12 cellular contexts compared by ENCODE assay signal in genomic region chr1:10388387-10388715, GRCh38. TPM values are rescaled to one million over a fixed set of nuclear protein-coding genes. Genes with fewer than 3 reads are reported as not detected.
DNase-seq lines count a peak whose midpoint lies in the region; ATAC-seq, FAIRE-seq and TF ChIP-seq lines count a peak whose summit lies in the region.
"Had no signal": no experiment of that assay in that cellular context is flagged by ENCODE, and none has a peak within 500 bp of the region (broad histone marks: within the 10 kb centered on the region; RNA-seq: fewer than 3 reads in every experiment).

No MANE protein-coding gene starts in this region.

- H3K27me3 ChIP-seq in CD8-positive, alpha-beta memory T cell (ENCODE audit: insufficient read depth, low read length, poor library complexity, severe bottlenecking) = no peaks in the 10 kb centered on the region

- H3K27ac ChIP-seq in caudate nucleus (ENCODE audit: low read depth, low read length) (peak overlapping the region; percentile 63), temporal lobe (ENCODE audit: low read depth, low read length) (peak overlapping the region; percentile 72)
- H3K27ac ChIP-seq in CD8-positive, alpha-beta memory T cell (ENCODE audit: low read depth, low read length) = no peak overlapping the region

- no peak for ATAC-seq in memory B cell (ENCODE audit: low read depth)

- H3K9me3 Mint-ChIP-seq in IgD-negative memory B cell = no peaks in the 10 kb centered on the region
- H3K9me3 Mint-ChIP-seq in memory B cell = no peaks in the 10 kb centered on the region
- H3K9me3 Mint-ChIP-seq in CD8-positive, alpha-beta memory T cell = no peaks in the 10 kb centered on the region
- H3K9me3 Mint-ChIP-seq: central memory CD8-positive, alpha-beta T cell; T-helper 2 cell treated with Interferon-gamma antibody and Interleukin-4, amounts not matched to agents 5 μg/mL and 100 μg/mL, for 36 hours had no signal

- 69 to 72% methylated on average over 3 of the region's 3 CpGs for WGBS in lower leg skin, 2 donors

- H3K9me3 ChIP-seq in CD8-positive, alpha-beta memory T cell (ENCODE audit: low read length) = no peaks in the 10 kb centered on the region

- DNase-seq in caudate nucleus (lab: John Stamatoyannopoulos, UW) (no peak), memory B cell (ENCODE audit: low spot score in 2 of 2) (no peak), NCI-H1092 treated with DMSO at 0.1 percent for 48 hours (lab: John Stamatoyannopoulos, UW) (no peak), GM12891 (ENCODE audit: insufficient read length, low spot score) (no peak), lower leg skin (ENCODE audit: low spot score in 2 of 2) (no peak)
- no peak for DNase-seq in CD8-positive, alpha-beta memory T cell
- DNase-seq: NCI-H69; stimulated activated CD4-positive, alpha-beta T cell treated with anti-CD3 and anti-CD28 coated beads, Interleukin-4, amount 100 ng/mL, for 24 hours had no signal

- intact Hi-C loops in lower leg skin (cut with DNase I; ENCODE audit: low total_unique reads) = no loop called here

- H3K4me1 Mint-ChIP-seq in IgD-negative memory B cell = peaks cover 7 to 9% (median 8%) of the 10 kb centered on the region in 3 donors
- H3K4me1 Mint-ChIP-seq in memory B cell = no peaks in the 10 kb centered on the region
- H3K4me1 Mint-ChIP-seq in CD8-positive, alpha-beta memory T cell = peaks cover 0 to 6% (median 0%) of the 10 kb centered on the region in 3 donors
- H3K4me1 Mint-ChIP-seq: central memory CD8-positive, alpha-beta T cell had no signal

- H3K36me3 Mint-ChIP-seq in IgD-negative memory B cell (no peaks in the 10 kb centered on the region), memory B cell (peaks cover 3% of the 10 kb centered on the region)
- peaks cover 0 to under 1% (median under 1%) of the 10 kb centered on the region in 3 donors for H3K36me3 Mint-ChIP-seq in CD8-positive, alpha-beta memory T cell

- no peak overlapping the region for H3K4me3 ChIP-seq in lower leg skin (ENCODE audit: low read depth, poor library complexity, severe bottlenecking)
- H3K4me3 ChIP-seq in CD8-positive, alpha-beta memory T cell (ENCODE audit: low read length) = no peak overlapping the region

- peaks cover 10% of the 10 kb centered on the region for H3K4me1 ChIP-seq in CD8-positive, alpha-beta memory T cell (ENCODE audit: insufficient read depth, low read length)

- POLR2A ChIA-PET in CD8-positive, alpha-beta memory T cell (lab: Charles Lee) = interaction anchor here (1.1 kb wide), 1 partner anchor 11 kb away, joined by 4 read pairs; the partner anchor contains the start of gene PGD

- no peak for TF ChIP-seq CTCF in lower leg skin (IDR thresholded peaks at IDR 0.05)

- H3K27ac Mint-ChIP-seq in IgD-negative memory B cell = peak overlapping the region in 2 of 3 donors; percentile 13 to 51
- peak overlapping the region; percentile 20 for H3K27ac Mint-ChIP-seq in memory B cell
- peak overlapping the region in 1 of 8 donors; percentile 32 for H3K27ac Mint-ChIP-seq in CD8-positive, alpha-beta memory T cell
- H3K27ac Mint-ChIP-seq: T-helper 2 cell treated with Interferon-gamma antibody and Interleukin-4, amounts not matched to agents 5 μg/mL and 100 μg/mL, for 36 hours had no signal

- CTCF ChIA-PET in CD8-positive, alpha-beta memory T cell (lab: Charles Lee) = interaction anchor here (0.9 to 2.2 kb wide), 3 partner anchors 10 to 178 kb away, joined by 3 to 7 read pairs (median 3); partner anchors contain the start of genes KIF1B and PGD

- no peak for FAIRE-seq in GM12891 (lab: Jason Lieb, UNC)

- TF ChIP-seq POLR2A in GM12891 (IDR thresholded peaks at IDR 0.05; ENCODE audit: low read depth, low read length) = no peak
- TF ChIP-seq POLR2A in lower leg skin (IDR thresholded peaks at IDR 0.05) = no peak

- H3K27me3 Mint-ChIP-seq in IgD-negative memory B cell (no peaks in the 10 kb centered on the region), memory B cell (no peaks in the 10 kb centered on the region)
- no peaks in the 10 kb centered on the region for H3K27me3 Mint-ChIP-seq in CD8-positive, alpha-beta memory T cell
- H3K27me3 Mint-ChIP-seq: central memory CD8-positive, alpha-beta T cell had no signal

- H3K4me3 Mint-ChIP-seq in IgD-negative memory B cell = peak overlapping the region in 1 of 4 donors; percentile 21
- no peak overlapping the region for H3K4me3 Mint-ChIP-seq in memory B cell
- H3K4me3 Mint-ChIP-seq in CD8-positive, alpha-beta memory T cell = no peak overlapping the region
- H3K4me3 Mint-ChIP-seq: central memory CD8-positive, alpha-beta T cell; T-helper 2 cell treated with Interferon-gamma antibody and Interleukin-4, amounts not matched to agents 5 μg/mL and 100 μg/mL, for 36 hours had no signal

- no peaks in the 10 kb centered on the region for H3K36me3 ChIP-seq in CD8-positive, alpha-beta memory T cell (ENCODE audit: insufficient read depth, low read length)

TF ChIP-seq in GM12891, 5 proteins besides CTCF, POLR2A, EP300 and RAD21:
- TF ChIP-seq POU2F2 (IDR thresholded peaks at IDR 0.05; ENCODE audit: low read depth, low read length) = no peak
- no peak for TF ChIP-seq TAF1 (IDR thresholded peaks at IDR 0.05; ENCODE audit: low read depth, low read length)
- TF ChIP-seq SPI1 (IDR thresholded peaks at IDR 0.05; ENCODE audit: low read depth, low read length) = no peak
TF ChIP-seq in GM12891: peak in this region for 0.

RNA-seq across cellular contexts. Expression of gene PGD, which starts 10.5 kb away (rescaled TPM):
- 44.8 TPM for polyA plus RNA-seq in IgD-negative memory B cell
- total RNA-seq in temporal lobe (80.9 TPM), lower leg skin (10 to 100 TPM; 38.8 to 70.5 (median 53.2) TPM)
- 118 TPM for polyA plus RNA-seq in GM12891 (2012; ENCODE audit: low read depth, missing spikeins)
- total RNA-seq in CD8-positive, alpha-beta memory T cell = 100 to 1,000 TPM; 115 to 116 TPM
- 42.4 TPM for polyA plus RNA-seq in CD8-positive, alpha-beta memory T cell

RNA-seq across cellular contexts. Expression of gene CENPS, which starts 41.9 kb away (rescaled TPM):
- 12.3 TPM for polyA plus RNA-seq in IgD-negative memory B cell
- total RNA-seq in temporal lobe = 5.9 TPM
- polyA plus RNA-seq in GM12891 (2012; ENCODE audit: low read depth, missing spikeins) = 14.6 TPM
- 1 to 10 TPM in 2 of 4 donors, under 1 TPM in 2; 0.42 to 1.8 (median 0.97) TPM for total RNA-seq in lower leg skin
- total RNA-seq in CD8-positive, alpha-beta memory T cell = 10 to 100 TPM; 32.2 TPM
- 9.7 TPM for polyA plus RNA-seq in CD8-positive, alpha-beta memory T cell
